In the genomic region with DNA sequence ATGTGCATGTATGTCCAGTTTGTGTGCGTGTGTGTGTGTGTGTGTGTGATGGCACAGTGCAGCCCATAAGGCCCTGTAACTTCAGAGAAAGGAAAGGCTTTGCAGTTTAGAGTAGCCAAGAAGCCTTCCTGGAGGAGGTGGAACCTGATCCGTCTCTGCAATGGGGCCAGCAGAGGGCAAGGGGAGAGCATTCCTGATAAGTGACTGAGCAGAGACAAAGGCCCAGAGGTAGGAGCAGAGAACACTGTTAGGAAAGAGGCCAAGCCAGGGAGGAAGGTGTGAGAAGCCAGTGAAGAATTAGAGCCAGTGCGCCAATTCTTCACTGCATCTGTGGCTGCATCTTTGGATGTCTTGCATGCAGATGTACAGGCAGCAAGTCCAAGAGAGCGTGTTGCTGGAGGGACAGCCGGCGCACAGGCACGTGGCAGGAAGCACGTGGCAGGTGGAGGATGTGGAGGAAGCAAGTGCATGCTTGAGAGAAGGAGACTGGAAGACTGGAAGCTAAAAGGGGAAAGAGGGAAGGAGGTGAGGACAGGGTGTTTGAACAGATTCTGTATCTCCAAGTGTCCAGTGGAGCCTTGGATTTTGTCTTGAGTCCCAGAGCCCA, we compare ENCODE assay signal across 18 cellular contexts.
DNase-seq lines count a peak whose midpoint lies in the region; ATAC-seq and TF ChIP-seq lines count a peak whose summit lies in the region.
"Had no signal": no experiment of that assay in that cellular context is flagged by ENCODE, and none has a peak within 500 bp of the region (broad histone marks: within the 10 kb centered on the region; RNA-seq: fewer than 3 reads in every experiment).

No MANE protein-coding gene starts in this region.

- POLR2A ChIA-PET in HCT116 (lab: Charles Lee): no interaction called here
- POLR2A ChIA-PET in A673 (lab: Charles Lee; ENCODE audit: low non-redundant PET): no interaction called here

- TF ChIP-seq RAD21 in HCT116 (IDR thresholded peaks at IDR 0.05; ENCODE audit: low read depth): no peak

- RAD21 ChIA-PET in HCT116 (lab: Charles Lee; ENCODE audit: low non-redundant PET in 1 of 2, low total read pairs in 2 of 2, uncharacterized antibody in 2 of 2, unreplicated experiment in 2 of 2): no interaction called here

- H2BK5ac ChIP-seq in mesenchymal stem cell (ENCODE audit: low read depth, low read length, poor library complexity, severe bottlenecking): no peak overlapping the region

- peak overlapping the region; percentile 20 for H4K91ac ChIP-seq in mesenchymal stem cell (ENCODE audit: low read length)

- peaks cover 35% of the 10 kb centered on the region for H3K79me1 ChIP-seq in mesenchymal stem cell (replicated peaks; ENCODE audit: low read length, poor library complexity, severe bottlenecking)

- CTCF ChIA-PET in HCT116 (lab: Charles Lee): no interaction called here
- CTCF ChIA-PET in A673 (lab: Charles Lee): no interaction called here

- DNase-seq in CD1c-positive myeloid dendritic cell (ENCODE audit: extremely low spot score) (peak; percentile 8), HCT116 (ENCODE audit: low read depth, low spot score) (no peak), mesenchymal stem cell (no peak), A673 (ENCODE audit: low spot score) (no peak)
- no peak for DNase-seq in stimulated activated CD4-positive, alpha-beta T cell treated with anti-CD3 and anti-CD28 coated beads, Interleukin-1b, Interleukin-23, amount 100 ng/mL, for 48 hours
- DNase-seq: activated CD4-positive, alpha-beta T cell treated with anti-CD3 and anti-CD28 coated beads, Interleukin-2, amount 10 ng/mL, durations not matched to agents 7 days and 5 days; activated T-cell treated with anti-CD3 and anti-CD28 coated beads, Interleukin-2, amount 50 U/mL, for 72 hours; C1 segment of cervical spinal cord; left cardiac atrium; naive B cell; NCI-H345; stimulated activated naive CD8-positive, alpha-beta T cell treated with anti-CD3 and anti-CD28 coated beads, Interleukin-15, Interleukin-2, amounts not matched to agents 100 U/mL and 50 U/mL, for 24 hours; T-helper 1 cell had no signal

- ATAC-seq in HCT116 (peak; percentile 68), GM21825 (IDR thresholded peaks at IDR 0.05; ENCODE audit: unreplicated experiment) (no peak)
- ATAC-seq in activated T-helper 17 cell treated with anti-CD3 and anti-CD28 coated beads, Interleukin-2, amount 50 U/mL, for 72 hours (replicated peaks): no peak
- ATAC-seq: activated T-cell treated with anti-CD3 and anti-CD28 coated beads, Interleukin-2, amount 50 U/mL, for 72 hours; stimulated activated naive CD8-positive, alpha-beta T cell treated with anti-CD3 and anti-CD28 coated beads, Interleukin-15, Interleukin-2, amounts not matched to agents 100 U/mL and 50 U/mL, for 24 hours had no signal

- H3K9me3 Mint-ChIP-seq in brain: no peaks in the 10 kb centered on the region
- H3K9me3 Mint-ChIP-seq in activated T-helper 17 cell treated with anti-CD3 and anti-CD28 coated beads, Interleukin-2, amount 50 U/mL, for 72 hours: no peaks in the 10 kb centered on the region
- H3K9me3 Mint-ChIP-seq: activated CD4-positive, alpha-beta T cell treated with anti-CD3 and anti-CD28 coated beads, Interleukin-2, amount 10 ng/mL, durations not matched to agents 7 days and 5 days; naive B cell had no signal

- no peak overlapping the region for H3K4me3 ChIP-seq in HCT116 (replicated peaks in 1 of 2; ENCODE audit: low read depth in 1 of 2, low read length in 2 of 2)
- H3K4me3 ChIP-seq in mesenchymal stem cell (ENCODE audit: insufficient read depth in 1 of 2, low read depth in 1 of 2, low read length in 2 of 2): no peak overlapping the region
- no peak overlapping the region for H3K4me3 ChIP-seq in A673 (ENCODE audit: low read depth, low read length, poor library complexity, severe bottlenecking)
- H3K4me3 ChIP-seq: ascending aorta, right lobe of liver had no signal

- H3K14ac ChIP-seq in mesenchymal stem cell (ENCODE audit: low read length in 2 of 2): peak overlapping the region in 1 of 2 experiments; percentile 55

- no TSS peak for BruUV-seq in HCT116 (replicated peaks; lab: Mats Ljungman, UMichigan)
- BruUV-seq in A673 (replicated peaks; lab: Mats Ljungman, UMichigan): no TSS peak

- H2AK5ac ChIP-seq in mesenchymal stem cell (ENCODE audit: low read length, severe bottlenecking): no peak overlapping the region

- no peaks in the 10 kb centered on the region for H3K36me3 ChIP-seq in HCT116 (ENCODE audit: control insufficient read depth in 1 of 2, insufficient read depth in 2 of 2, low read length in 2 of 2)
- peaks cover 0 to 28% of the 10 kb centered on the region in 2 experiments for H3K36me3 ChIP-seq in mesenchymal stem cell (ENCODE audit: control insufficient read depth in 1 of 2, insufficient read depth in 2 of 2, low read depth in 1 of 2, low read length in 2 of 2)
- no peaks in the 10 kb centered on the region for H3K36me3 ChIP-seq in A673 (ENCODE audit: insufficient read depth, low read length, poor library complexity, severe bottlenecking)
- H3K36me3 ChIP-seq: ascending aorta, right lobe of liver had no signal

- H3K9me2 ChIP-seq in HCT116 (ENCODE audit: insufficient read depth): no peaks in the 10 kb centered on the region

- no peaks in the 10 kb centered on the region for H3K79me2 ChIP-seq in HCT116 (ENCODE audit: insufficient read depth, low read length)

- intact Hi-C loops in HCT116 (cut with micrococcal nuclease) (no loop called here), A673 (cut with micrococcal nuclease; ENCODE audit: unreplicated experiment) (no loop called here)

- peak overlapping the region; percentile 34 for H3K4me2 ChIP-seq in HCT116 (ENCODE audit: low read length)
- H3K4me2 ChIP-seq in mesenchymal stem cell (ENCODE audit: low read length, poor library complexity, severe bottlenecking): no peak overlapping the region

- H3K9ac ChIP-seq in HCT116 (ENCODE audit: low read length) (no peak overlapping the region), mesenchymal stem cell (ENCODE audit: low read length) (no peak overlapping the region)

- 85% methylated on average over 8 of the region's 8 CpGs for WGBS in mesenchymal stem cell

- no peak overlapping the region for H2BK15ac ChIP-seq in mesenchymal stem cell (ENCODE audit: low read depth, poor library complexity, severe bottlenecking)

- H3K27me3 ChIP-seq in HCT116 (ENCODE audit: insufficient read depth, low read length) (no peaks in the 10 kb centered on the region), mesenchymal stem cell (ENCODE audit: control insufficient read depth in 1 of 2, insufficient read depth in 1 of 2, low read length in 2 of 2) (no peaks in the 10 kb centered on the region), A673 (replicated peaks; ENCODE audit: insufficient read depth, low read depth, low read length, poor library complexity) (no peaks in the 10 kb centered on the region)
- H3K27me3 ChIP-seq: ascending aorta, right lobe of liver had no signal

- no peak overlapping the region for H2BK12ac ChIP-seq in mesenchymal stem cell (ENCODE audit: low read length in 2 of 2)

- H3K18ac ChIP-seq in mesenchymal stem cell (ENCODE audit: low read depth in 1 of 2, low read length in 2 of 2): no peak overlapping the region

- H2AFZ ChIP-seq in HCT116 (ENCODE audit: low read depth, low read length, poor library complexity, severe bottlenecking) (no peak overlapping the region), mesenchymal stem cell (ENCODE audit: low read depth, low read length) (no peak overlapping the region)

- H3K4me1 ChIP-seq in HCT116 (ENCODE audit: control insufficient read depth in 1 of 2, insufficient read depth in 2 of 2, low read length in 2 of 2): peaks cover 8 to 11% of the 10 kb centered on the region in 2 experiments
- peaks cover 44% of the 10 kb centered on the region for H3K4me1 ChIP-seq in mesenchymal stem cell (ENCODE audit: control insufficient read depth, insufficient read depth, low read depth, low read length)
- peaks cover 16% of the 10 kb centered on the region for H3K4me1 ChIP-seq in A673 (ENCODE audit: insufficient read depth, low read length, poor library complexity, severe bottlenecking)
- H3K4me1 ChIP-seq: right lobe of liver had no signal

- no peaks in the 10 kb centered on the region for H4K20me1 ChIP-seq in HCT116 (ENCODE audit: insufficient read depth)

- TF ChIP-seq CTCF in HCT116 (IDR thresholded peaks at IDR 0.05 in 2 of 3, conservative IDR thresholded peaks at IDR 0.05 in 1 of 3; ENCODE audit: borderline replicate concordance in 1 of 3, insufficient read depth in 1 of 3, low read depth in 2 of 3, low read length in 2 of 3) (no peak), brain (conservative IDR thresholded peaks at IDR 0.05) (no peak), A673 (conservative IDR thresholded peaks at IDR 0.05; ENCODE audit: low read depth, low read length) (no peak)

- H4K8ac ChIP-seq in mesenchymal stem cell (ENCODE audit: low read length): no peak overlapping the region

- H2BK120ac ChIP-seq in mesenchymal stem cell (ENCODE audit: low read depth, low read length): no peak overlapping the region

- no peaks in the 10 kb centered on the region for H3K36me3 Mint-ChIP-seq in brain
- H3K36me3 Mint-ChIP-seq in activated T-helper 17 cell treated with anti-CD3 and anti-CD28 coated beads, Interleukin-2, amount 50 U/mL, for 72 hours (ENCODE audit: low read depth): no peaks in the 10 kb centered on the region
- H3K36me3 Mint-ChIP-seq: naive B cell had no signal

- H3K4me3 Mint-ChIP-seq in brain: no peak overlapping the region
- H3K4me3 Mint-ChIP-seq in activated T-helper 17 cell treated with anti-CD3 and anti-CD28 coated beads, Interleukin-2, amount 50 U/mL, for 72 hours: no peak overlapping the region
- H3K4me3 Mint-ChIP-seq: activated CD4-positive, alpha-beta T cell treated with anti-CD3 and anti-CD28 coated beads, Interleukin-2, amount 10 ng/mL, durations not matched to agents 7 days and 5 days; activated T-cell treated with anti-CD3 and anti-CD28 coated beads, Interleukin-2, amount 50 U/mL, for 72 hours had no signal

- no peaks in the 10 kb centered on the region for H3K27me3 Mint-ChIP-seq in brain
- no peaks in the 10 kb centered on the region for H3K27me3 Mint-ChIP-seq in activated T-helper 17 cell treated with anti-CD3 and anti-CD28 coated beads, Interleukin-2, amount 50 U/mL, for 72 hours
- H3K27me3 Mint-ChIP-seq: activated CD4-positive, alpha-beta T cell treated with anti-CD3 and anti-CD28 coated beads, Interleukin-2, amount 10 ng/mL, durations not matched to agents 7 days and 5 days; naive B cell had no signal

- peak overlapping the region in 1 of 2 experiments; percentile 52 for H3K4ac ChIP-seq in mesenchymal stem cell (ENCODE audit: low read depth in 1 of 2, low read length in 2 of 2)

- no peaks in the 10 kb centered on the region for H3K9me3 ChIP-seq in HCT116 (ENCODE audit: control insufficient read depth in 1 of 2, insufficient read depth in 1 of 2, low read depth in 1 of 2, low read length in 2 of 2)
- H3K9me3 ChIP-seq in mesenchymal stem cell (ENCODE audit: control insufficient read depth, low read length): no peaks in the 10 kb centered on the region
- no peaks in the 10 kb centered on the region for H3K9me3 ChIP-seq in A673 (ENCODE audit: low read depth, low read length, poor library complexity, severe bottlenecking)
- H3K9me3 ChIP-seq: ascending aorta, right lobe of liver had no signal

- peak overlapping the region in 4 of 5 experiments; percentile 5 to 52 (median 26) for H3K27ac Mint-ChIP-seq in brain
- H3K27ac Mint-ChIP-seq in activated T-helper 17 cell treated with anti-CD3 and anti-CD28 coated beads, Interleukin-2, amount 50 U/mL, for 72 hours: no peak overlapping the region
- H3K27ac Mint-ChIP-seq: activated CD4-positive, alpha-beta T cell treated with anti-CD3 and anti-CD28 coated beads, Interleukin-2, amount 10 ng/mL, durations not matched to agents 7 days and 5 days; activated T-cell treated with anti-CD3 and anti-CD28 coated beads, Interleukin-2, amount 50 U/mL, for 72 hours; naive B cell had no signal

- H3K27ac ChIP-seq in HCT116 (ENCODE audit: low read depth, low read length) (no peak overlapping the region), mesenchymal stem cell (ENCODE audit: low read length, poor library complexity, severe bottlenecking) (no peak overlapping the region), A673 (ENCODE audit: low read depth, low read length, poor library complexity, severe bottlenecking) (no peak overlapping the region)
- H3K27ac ChIP-seq: right lobe of liver had no signal

- no peak overlapping the region for H3K23ac ChIP-seq in mesenchymal stem cell (ENCODE audit: low read length in 2 of 2)

- H3K4me1 Mint-ChIP-seq in brain: peaks cover 52% of the 10 kb centered on the region
- H3K4me1 Mint-ChIP-seq in activated T-helper 17 cell treated with anti-CD3 and anti-CD28 coated beads, Interleukin-2, amount 50 U/mL, for 72 hours: peaks cover 6% of the 10 kb centered on the region

- no peak for TF ChIP-seq POLR2A in HCT116 (IDR thresholded peaks at IDR 0.05; ENCODE audit: borderline replicate concordance, extremely low read depth, insufficient read depth, insufficient read length)
